ENCODE assay signal across 1 cellular context in genomic region chr5:150239794-150240122, GRCh38.
TF ChIP-seq lines count a peak whose summit lies in the region.

No MANE protein-coding gene starts in this region.

TF ChIP-seq in HepG2, 621 proteins besides CTCF, POLR2A, EP300 and RAD21 (continues in another document):
- TF ChIP-seq SETDB1 (CRISPR knock-in tag; IDR thresholded peaks at IDR 0.05; ENCODE audit: borderline replicate concordance) (no peak), NR2F1 (CRISPR knock-in tag; IDR thresholded peaks at IDR 0.05) (peak; percentile 53 to 74), ZNF547 (CRISPR knock-in tag; IDR thresholded peaks at IDR 0.05) (no peak), MZF1 (CRISPR knock-in tag; IDR thresholded peaks at IDR 0.05; ENCODE audit: borderline replicate concordance) (no peak), FLYWCH1 (CRISPR knock-in tag; IDR thresholded peaks at IDR 0.05) (no peak), SP140L (CRISPR knock-in tag; IDR thresholded peaks at IDR 0.05; ENCODE audit: borderline replicate concordance) (no peak), CBX2 (IDR thresholded peaks at IDR 0.05; ENCODE audit: low read depth, low read length) (no peak), CBX2 (CRISPR knock-in tag; IDR thresholded peaks at IDR 0.05; ENCODE audit: low read depth) (no peak), ZNF3 (CRISPR knock-in tag; IDR thresholded peaks at IDR 0.05) (no peak), RXRA (CRISPR knock-in tag; IDR thresholded peaks at IDR 0.05) (peak; percentile 50; the same call in 1 of the 2 replicates), ESRRA (CRISPR knock-in tag; IDR thresholded peaks at IDR 0.05; ENCODE audit: low read depth) (peak; percentile 35; the same call in 1 of the 2 replicates), ZNF878 (CRISPR knock-in tag; IDR thresholded peaks at IDR 0.05) (no peak), ZNF281 (CRISPR knock-in tag; IDR thresholded peaks at IDR 0.05; ENCODE audit: borderline replicate concordance) (peak; percentile 11; the same call in 1 of the 2 replicates), ZNF142 (CRISPR knock-in tag; IDR thresholded peaks at IDR 0.05) (no peak), NR2C2 (CRISPR knock-in tag; IDR thresholded peaks at IDR 0.05; ENCODE audit: borderline replicate concordance) (no peak), MIER2 (CRISPR knock-in tag; IDR thresholded peaks at IDR 0.05) (no peak), ATF6 (CRISPR knock-in tag; conservative IDR thresholded peaks at IDR 0.05) (no peak), FOXA1 (IDR thresholded peaks at IDR 0.05) (no peak), FOXA1 (CRISPR knock-in tag; IDR thresholded peaks at IDR 0.05) (no peak), ZBTB26 (CRISPR knock-in tag; IDR thresholded peaks at IDR 0.05; ENCODE audit: borderline replicate concordance) (no peak), SRF (IDR thresholded peaks at IDR 0.05; ENCODE audit: low read depth, low read length) (no peak), ZNF317 (CRISPR knock-in tag; IDR thresholded peaks at IDR 0.05) (peak; percentile 63), ZNF407 (CRISPR knock-in tag; IDR thresholded peaks at IDR 0.05; ENCODE audit: not compliant biosample characterization) (no peak), KAT8 (CRISPR knock-in tag; IDR thresholded peaks at IDR 0.05) (no peak), ZNF614 (CRISPR knock-in tag; IDR thresholded peaks at IDR 0.05; ENCODE audit: borderline replicate concordance) (no peak), ZNF7 (CRISPR knock-in tag; IDR thresholded peaks at IDR 0.05) (no peak), ISL2 (CRISPR knock-in tag; IDR thresholded peaks at IDR 0.05) (no peak), TEAD3 (CRISPR knock-in tag; optimal IDR thresholded peaks at IDR 0.05; ENCODE audit: borderline replicate concordance) (no peak), ZNF674 (CRISPR knock-in tag; IDR thresholded peaks at IDR 0.05; ENCODE audit: low read depth) (no peak), THYN1 (CRISPR knock-in tag; IDR thresholded peaks at IDR 0.05; ENCODE audit: borderline replicate concordance, low read depth) (no peak), ARID4A (CRISPR knock-in tag; IDR thresholded peaks at IDR 0.05; ENCODE audit: borderline replicate concordance) (no peak), RELA (CRISPR knock-in tag; IDR thresholded peaks at IDR 0.05) (no peak), HNF4A (CRISPR knock-in tag; IDR thresholded peaks at IDR 0.05) (peak; percentile 45), NRL (CRISPR knock-in tag; IDR thresholded peaks at IDR 0.05; ENCODE audit: borderline replicate concordance) (no peak), ZNF776 (CRISPR knock-in tag; IDR thresholded peaks at IDR 0.05) (no peak)
